In the genomic region with DNA sequence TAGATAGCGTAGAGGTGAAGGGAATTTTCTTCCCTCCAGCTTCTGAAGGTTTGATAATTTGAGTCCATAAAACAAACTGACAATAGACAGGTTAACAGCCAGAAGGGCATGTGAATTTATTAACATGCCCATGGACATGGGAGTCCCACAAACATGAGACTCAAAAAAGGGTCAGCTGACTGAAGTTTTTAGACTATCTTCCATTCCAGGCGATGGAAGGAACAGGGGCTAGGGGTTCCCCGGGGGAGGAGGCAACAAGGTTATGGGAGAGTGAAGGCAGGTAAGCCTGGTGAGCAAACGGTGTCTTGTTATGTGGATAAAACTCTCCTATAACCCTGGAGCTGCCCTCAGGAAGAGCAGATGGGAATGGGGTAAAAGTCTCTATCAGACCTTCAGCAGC, we compare ENCODE assay signal across 2 cellular contexts.
A peak's percentile ranks its signal among the peaks of the same experiment; 100 is the strongest.
TF ChIP-seq lines count a peak whose summit lies in the region.

No MANE protein-coding gene starts in this region.

TF ChIP-seq in GM23338, 12 proteins besides CTCF, POLR2A, EP300 and RAD21:
- no peak for TF ChIP-seq ZNF114 (CRISPR knock-in tag; IDR thresholded peaks at IDR 0.05)

TF ChIP-seq in WTC11, 78 proteins besides CTCF, POLR2A, EP300 and RAD21:
- TF ChIP-seq NFYB (CRISPR knock-in tag; conservative IDR thresholded peaks at IDR 0.05; ENCODE audit: low read depth) (no peak), ZNF317 (CRISPR knock-in tag; IDR thresholded peaks at IDR 0.05; ENCODE audit: borderline replicate concordance, low read depth) (peak; percentile 99)
